In the genomic region with DNA sequence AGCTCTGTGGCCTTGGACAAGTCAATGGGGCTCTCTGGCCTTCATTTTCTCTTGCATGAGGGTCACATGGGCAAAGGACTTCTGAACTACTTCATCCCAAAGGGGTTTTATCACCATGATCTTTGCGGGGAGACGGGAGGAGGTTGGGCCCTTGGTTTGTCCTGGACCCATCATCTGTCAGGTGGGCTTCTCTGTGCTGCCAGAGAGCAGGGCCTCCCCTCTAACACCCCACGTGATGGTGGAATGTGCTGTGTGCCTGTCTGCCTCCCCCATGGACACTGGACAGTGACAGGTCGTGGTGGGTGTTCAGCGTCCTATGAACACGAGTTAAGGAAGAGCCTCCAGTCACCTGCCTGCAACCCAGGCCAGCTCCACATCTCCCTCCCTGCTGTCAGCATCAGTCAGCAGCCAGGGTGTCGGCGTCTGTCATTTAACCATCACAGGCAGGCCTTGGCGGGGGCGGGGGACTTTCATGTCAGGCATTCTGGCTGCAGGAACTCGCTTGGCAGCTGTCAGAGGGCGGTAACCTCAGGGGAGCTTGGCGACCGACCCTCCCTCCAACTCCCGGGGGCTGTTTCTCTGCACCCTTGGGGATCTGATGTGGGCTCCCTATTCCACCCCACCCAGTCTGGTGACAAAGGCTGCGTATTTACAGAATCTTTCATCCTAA, we compare ENCODE assay signal across 1 cellular context.
TF ChIP-seq lines count a peak whose summit lies in the region.

No MANE protein-coding gene starts in this region.

TF ChIP-seq in HEK293, 187 proteins besides CTCF, POLR2A, EP300 and RAD21 (continued from another document):
- TF ChIP-seq, protein P1, sequence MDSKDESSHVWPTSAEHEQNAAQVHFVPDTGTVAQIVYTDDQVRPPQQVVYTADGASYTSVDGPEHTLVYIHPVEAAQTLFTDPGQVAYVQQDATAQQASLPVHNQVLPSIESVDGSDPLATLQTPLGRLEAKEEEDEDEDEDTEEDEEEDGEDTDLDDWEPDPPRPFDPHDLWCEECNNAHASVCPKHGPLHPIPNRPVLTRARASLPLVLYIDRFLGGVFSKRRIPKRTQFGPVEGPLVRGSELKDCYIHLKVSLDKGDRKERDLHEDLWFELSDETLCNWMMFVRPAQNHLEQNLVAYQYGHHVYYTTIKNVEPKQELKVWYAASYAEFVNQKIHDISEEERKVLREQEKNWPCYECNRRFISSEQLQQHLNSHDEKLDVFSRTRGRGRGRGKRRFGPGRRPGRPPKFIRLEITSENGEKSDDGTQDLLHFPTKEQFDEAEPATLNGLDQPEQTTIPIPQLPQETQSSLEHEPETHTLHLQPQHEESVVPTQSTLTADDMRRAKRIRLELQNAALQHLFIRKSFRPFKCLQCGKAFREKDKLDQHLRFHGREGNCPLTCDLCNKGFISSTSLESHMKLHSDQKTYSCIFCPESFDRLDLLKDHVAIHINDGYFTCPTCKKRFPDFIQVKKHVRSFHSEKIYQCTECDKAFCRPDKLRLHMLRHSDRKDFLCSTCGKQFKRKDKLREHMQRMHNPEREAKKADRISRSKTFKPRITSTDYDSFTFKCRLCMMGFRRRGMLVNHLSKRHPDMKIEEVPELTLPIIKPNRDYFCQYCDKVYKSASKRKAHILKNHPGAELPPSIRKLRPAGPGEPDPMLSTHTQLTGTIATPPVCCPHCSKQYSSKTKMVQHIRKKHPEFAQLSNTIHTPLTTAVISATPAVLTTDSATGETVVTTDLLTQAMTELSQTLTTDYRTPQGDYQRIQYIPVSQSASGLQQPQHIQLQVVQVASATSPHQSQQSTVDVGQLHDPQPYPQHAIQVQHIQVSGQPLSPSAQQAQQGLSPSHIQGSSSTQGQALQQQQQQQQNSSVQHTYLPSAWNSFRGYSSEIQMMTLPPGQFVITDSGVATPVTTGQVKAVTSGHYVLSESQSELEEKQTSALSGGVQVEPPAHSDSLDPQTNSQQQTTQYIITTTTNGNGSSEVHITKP (tag by site-specific recombination; IDR thresholded peaks at IDR 0.05) = peak; percentile 89
- TF ChIP-seq BCL6B (tag by site-specific recombination; IDR thresholded peaks at IDR 0.05) = no peak
- TF ChIP-seq, protein P2, sequence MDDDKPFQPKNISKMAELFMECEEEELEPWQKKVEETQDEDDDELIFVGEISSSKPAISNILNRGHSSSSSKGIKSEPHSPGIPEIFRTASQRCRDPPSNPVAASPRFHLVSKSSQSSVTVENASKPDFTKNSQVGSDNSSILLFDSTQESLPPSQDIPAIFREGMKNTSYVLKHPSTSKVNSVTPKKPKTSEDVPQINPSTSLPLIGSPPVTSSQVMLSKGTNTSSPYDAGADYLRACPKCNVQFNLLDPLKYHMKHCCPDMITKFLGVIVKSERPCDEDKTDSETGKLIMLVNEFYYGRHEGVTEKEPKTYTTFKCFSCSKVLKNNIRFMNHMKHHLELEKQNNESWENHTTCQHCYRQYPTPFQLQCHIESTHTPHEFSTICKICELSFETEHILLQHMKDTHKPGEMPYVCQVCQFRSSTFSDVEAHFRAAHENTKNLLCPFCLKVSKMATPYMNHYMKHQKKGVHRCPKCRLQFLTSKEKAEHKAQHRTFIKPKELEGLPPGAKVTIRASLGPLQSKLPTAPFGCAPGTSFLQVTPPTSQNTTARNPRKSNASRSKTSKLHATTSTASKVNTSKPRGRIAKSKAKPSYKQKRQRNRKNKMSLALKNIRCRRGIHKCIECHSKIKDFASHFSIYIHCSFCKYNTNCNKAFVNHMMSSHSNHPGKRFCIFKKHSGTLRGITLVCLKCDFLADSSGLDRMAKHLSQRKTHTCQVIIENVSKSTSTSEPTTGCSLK (tag by site-specific recombination; IDR thresholded peaks at IDR 0.05) = no peak
- TF ChIP-seq ZNF311 (tag by site-specific recombination; IDR thresholded peaks at IDR 0.05; ENCODE audit: borderline replicate concordance) = no peak
- no peak for TF ChIP-seq ZFP3 (tag by site-specific recombination; IDR thresholded peaks at IDR 0.05; ENCODE audit: low read depth)
- no peak for TF ChIP-seq ZNF211 (tag by site-specific recombination; IDR thresholded peaks at IDR 0.05; ENCODE audit: low read depth)
- no peak for TF ChIP-seq OSR2 (tag by site-specific recombination; IDR thresholded peaks at IDR 0.05)
- TF ChIP-seq ZNF433 (tag by site-specific recombination; IDR thresholded peaks at IDR 0.05; ENCODE audit: low read depth) = no peak
- TF ChIP-seq ZNF580 (tag by site-specific recombination; IDR thresholded peaks at IDR 0.05) = no peak
- TF ChIP-seq ZNF169 (tag by site-specific recombination; IDR thresholded peaks at IDR 0.05) = no peak
- no peak for TF ChIP-seq ZNF777 (tag by site-specific recombination; IDR thresholded peaks at IDR 0.05; ENCODE audit: borderline replicate concordance)
- TF ChIP-seq PATZ1 (tag by site-specific recombination; IDR thresholded peaks at IDR 0.05) = no peak
- TF ChIP-seq ZNF274 (IDR thresholded peaks at IDR 0.05; ENCODE audit: low read length) = no peak
- no peak for TF ChIP-seq ZNF274 (tag by site-specific recombination; IDR thresholded peaks at IDR 0.05; ENCODE audit: borderline replicate concordance)
- no peak for TF ChIP-seq ZNF473 (tag by site-specific recombination; IDR thresholded peaks at IDR 0.05)
- TF ChIP-seq EGR2 (tag by site-specific recombination; IDR thresholded peaks at IDR 0.05; ENCODE audit: low read depth) = peak; percentile 86
- peak; percentile 73; the same call in 1 of the 2 replicates for TF ChIP-seq ZFHX2 (tag by site-specific recombination; conservative IDR thresholded peaks at IDR 0.05)
- no peak for TF ChIP-seq ZNF335 (tag by site-specific recombination; conservative IDR thresholded peaks at IDR 0.05)
- no peak for TF ChIP-seq ELK4 (IDR thresholded peaks at IDR 0.05; ENCODE audit: borderline replicate concordance, low read depth, low read length)
- TF ChIP-seq ZNF560 (tag by site-specific recombination; IDR thresholded peaks at IDR 0.05; ENCODE audit: borderline replicate concordance) = no peak
- TF ChIP-seq GLIS2 (tag by site-specific recombination; IDR thresholded peaks at IDR 0.05) = 0 out of 2 replicates have a peak, but pooled peaks have one; percentile 32
- TF ChIP-seq TSHZ1 (tag by site-specific recombination; IDR thresholded peaks at IDR 0.05; ENCODE audit: borderline replicate concordance) = peak; percentile 67; the same call in 1 of the 2 replicates
- no peak for TF ChIP-seq ZBTB1 (tag by site-specific recombination; IDR thresholded peaks at IDR 0.05)
- TF ChIP-seq ZNF768 (tag by site-specific recombination; IDR thresholded peaks at IDR 0.05) = no peak
- TF ChIP-seq KLF1 (tag by site-specific recombination; IDR thresholded peaks at IDR 0.05) = peak; percentile 30; the same call in 1 of the 2 replicates
- no peak for TF ChIP-seq ZBTB48 (tag by site-specific recombination; IDR thresholded peaks at IDR 0.05)
- no peak for TF ChIP-seq ZNF558 (tag by site-specific recombination; IDR thresholded peaks at IDR 0.05)
- TF ChIP-seq ZEB2 (tag by site-specific recombination; IDR thresholded peaks at IDR 0.05) = no peak
- no peak for TF ChIP-seq ZNF623 (tag by site-specific recombination; IDR thresholded peaks at IDR 0.05)
- no peak for TF ChIP-seq ZNF324 (tag by site-specific recombination; IDR thresholded peaks at IDR 0.05)
- no peak for TF ChIP-seq TRIM28 (IDR thresholded peaks at IDR 0.05; ENCODE audit: borderline replicate concordance, low read length)
- TF ChIP-seq SP2 (tag by site-specific recombination; IDR thresholded peaks at IDR 0.05) = peak; percentile 32; the same call in 1 of the 2 replicates
- no peak for TF ChIP-seq AEBP2 (tag by site-specific recombination; IDR thresholded peaks at IDR 0.05; ENCODE audit: borderline replicate concordance)
- no peak for TF ChIP-seq ZBTB44 (tag by site-specific recombination; IDR thresholded peaks at IDR 0.05)
- TF ChIP-seq ZFP69B (tag by site-specific recombination; IDR thresholded peaks at IDR 0.05) = no peak
